Comparison of ENCODE assay signal across 8 cellular contexts in genomic region chr22:49656883-49657274, GRCh38.
DNase-seq lines count a peak whose midpoint lies in the region; ATAC-seq and TF ChIP-seq lines count a peak whose summit lies in the region.
"Not testable (repeated sequence)": the region's sequence is repeated elsewhere in the genome, so short reads cannot be mapped to it uniquely, and the experiment has no call there.

No MANE protein-coding gene starts in this region.

- H3K27me3 ChIP-seq in breast epithelium (peaks cover 0 to 28% of the 10 kb centered on the region in 2 donors), left lung (peaks cover 0 to 16% of the 10 kb centered on the region in 2 donors), skeletal muscle tissue (ENCODE audit: control insufficient read depth in 3 of 3, insufficient read depth in 3 of 3, low read length in 3 of 3) (peaks cover 4 to 45% (median 34%) of the 10 kb centered on the region in 3 donors)
- not testable (repeated sequence) for H3K27me3 ChIP-seq in transverse colon

- H3K27ac Mint-ChIP-seq in activated CD4-positive, alpha-beta memory T cell treated with anti-CD3 and anti-CD28 coated beads for 36 hours = peak overlapping the region; percentile 34

- H3K36me3 ChIP-seq in breast epithelium; left lung; skeletal muscle tissue (ENCODE audit: control insufficient read depth in 3 of 3, insufficient read depth in 3 of 3, low read length in 3 of 3); transverse colon: not testable (repeated sequence)

- not testable (repeated sequence) for H3K36me3 Mint-ChIP-seq in activated CD4-positive, alpha-beta memory T cell treated with anti-CD3 and anti-CD28 coated beads for 36 hours

- peak overlapping the region in 1 of 2 donors; percentile 66 for H3K27ac ChIP-seq in breast epithelium
- peak overlapping the region; percentile 67 to 86 for H3K27ac ChIP-seq in left lung
- H3K27ac ChIP-seq in skeletal muscle tissue (ENCODE audit: low read depth, low read length) = peak overlapping the region; percentile 62
- peak overlapping the region; percentile 25 to 72 (median 56) for H3K27ac ChIP-seq in transverse colon

- ATAC-seq in GM18498 (IDR thresholded peaks at IDR 0.05; ENCODE audit: unreplicated experiment) = peak; percentile 64
- peak; percentile 56 for ATAC-seq in GM21723 (IDR thresholded peaks at IDR 0.05; ENCODE audit: unreplicated experiment)
- peak; percentile 83 for ATAC-seq in left lung

- H3K4me3 ChIP-seq in LNCaP clone FGC (ENCODE audit: low read depth, low read length) = peak overlapping the region; percentile 32
- peak overlapping the region; percentile 46 to 55 (median 47) for H3K4me3 ChIP-seq in breast epithelium
- H3K4me3 ChIP-seq in left lung = peak overlapping the region; percentile 32 to 59
- peak overlapping the region; percentile 54 to 59 (median 58) for H3K4me3 ChIP-seq in skeletal muscle tissue (ENCODE audit: low read length in 3 of 3)
- H3K4me3 ChIP-seq in transverse colon = peak overlapping the region in 3 of 4 donors; percentile 27 to 55 (median 34)

- H3K4me1 ChIP-seq in breast epithelium, transverse colon: not testable (repeated sequence)
- H3K4me1 ChIP-seq in left lung (peaks cover 0 to 47% of the 10 kb centered on the region in 2 donors), skeletal muscle tissue (ENCODE audit: control insufficient read depth in 3 of 3, insufficient read depth in 3 of 3, low read length in 3 of 3) (peaks cover 4 to 10% (median 4%) of the 10 kb centered on the region in 3 donors)

- in situ Hi-C loops in transverse colon (cut with MboI; ENCODE audit: low pct_ligation_motif_present in 1 of 4, low pct_unique_long_range_greater_than_20kb in 1 of 4, low sequenced_read_pairs in 3 of 4) = not testable (repeated sequence)

- H3K9me3 Mint-ChIP-seq in activated CD4-positive, alpha-beta memory T cell treated with anti-CD3 and anti-CD28 coated beads for 36 hours = not testable (repeated sequence)

- intact Hi-C loops in activated CD4-positive, alpha-beta memory T cell treated with anti-CD3 and anti-CD28 coated beads for 36 hours (cut with micrococcal nuclease); breast epithelium (cut with DNase I; ENCODE audit: low total_unique reads); left lung (cut with DNase I); transverse colon (cut with DNase I; ENCODE audit: low total_unique reads): not testable (repeated sequence)

- H3K9ac ChIP-seq in skeletal muscle tissue (ENCODE audit: low read depth in 1 of 3, low read length in 3 of 3) = peak overlapping the region in 1 of 3 donors; percentile 33

- not testable (repeated sequence) for H3K27me3 Mint-ChIP-seq in activated CD4-positive, alpha-beta memory T cell treated with anti-CD3 and anti-CD28 coated beads for 36 hours

- peaks cover 25% of the 10 kb centered on the region for H3K4me1 Mint-ChIP-seq in activated CD4-positive, alpha-beta memory T cell treated with anti-CD3 and anti-CD28 coated beads for 36 hours (ENCODE audit: low read depth)

- 55 to 71% methylated on average over 3 to 19 of the region's 19 CpGs for WGBS in transverse colon (ENCODE audit: low coverage in 1 of 2), 2 donors

- not testable (repeated sequence) for TF ChIP-seq EP300 in transverse colon (IDR thresholded peaks at IDR 0.05; ENCODE audit: low read depth)

- TF ChIP-seq POLR2A in breast epithelium (IDR thresholded peaks at IDR 0.05); transverse colon (IDR thresholded peaks at IDR 0.05): not testable (repeated sequence)

- POLR2A ChIA-PET in activated CD4-positive, alpha-beta memory T cell treated with anti-CD3 and anti-CD28 coated beads for 36 hours (lab: Charles Lee) = interaction anchor here (1.4 kb wide), 1 partner anchor 155 kb away, joined by 3 read pairs; no protein-coding TSS in a partner anchor

- not testable (repeated sequence) for H3K9me3 ChIP-seq in breast epithelium; left lung; skeletal muscle tissue (ENCODE audit: control insufficient read depth in 3 of 3, low read length in 3 of 3); transverse colon

- DNase-seq in LNCaP clone FGC (ENCODE audit: low read depth); breast epithelium (ENCODE audit: low spot score in 2 of 2); transverse colon: not testable (repeated sequence)
- DNase-seq in activated CD4-positive, alpha-beta memory T cell treated with anti-CD3 and anti-CD28 coated beads for 36 hours = peak; percentile 60
- DNase-seq in left lung = peak in 1 of 2 donors; percentile 81

- CTCF ChIA-PET in activated CD4-positive, alpha-beta memory T cell treated with anti-CD3 and anti-CD28 coated beads for 36 hours (lab: Charles Lee) = interaction anchor here (0.9 kb wide), 1 partner anchor 68 kb away, joined by 3 read pairs; no protein-coding TSS in a partner anchor

- TF ChIP-seq CTCF in LNCaP clone FGC (IDR thresholded peaks at IDR 0.05; ENCODE audit: control insufficient read depth, extremely low read depth, insufficient read depth); breast epithelium (IDR thresholded peaks at IDR 0.05); left lung (IDR thresholded peaks at IDR 0.05); transverse colon (IDR thresholded peaks at IDR 0.05): not testable (repeated sequence)

- H3K4me3 Mint-ChIP-seq in activated CD4-positive, alpha-beta memory T cell treated with anti-CD3 and anti-CD28 coated beads for 36 hours = peak overlapping the region; percentile 89
